19 cellular contexts compared by ENCODE assay signal in genomic region chr19:20307127-20307526, GRCh38.
DNase-seq lines count a peak whose midpoint lies in the region; FAIRE-seq and TF ChIP-seq lines count a peak whose summit lies in the region.
"Had no signal": no experiment of that assay in that cellular context is flagged by ENCODE, and none has a peak within 500 bp of the region (broad histone marks: within the 10 kb centered on the region; RNA-seq: fewer than 3 reads in every experiment).

No MANE protein-coding gene starts in this region.

- peaks cover 11% of the 10 kb centered on the region for H3K4me1 Mint-ChIP-seq in progenitor cell of endocrine pancreas (ENCODE audit: low read depth)
- H3K4me1 Mint-ChIP-seq: B cell; CD4-positive, CD25-positive, alpha-beta regulatory T cell had no signal

- FAIRE-seq in islet of Langerhans (lab: Jason Lieb, UNC) = peak; percentile 81
- FAIRE-seq: A204.1, GM12891, GM18507, H54 had no signal

- peaks cover 2% of the 10 kb centered on the region for H3K36me3 Mint-ChIP-seq in progenitor cell of endocrine pancreas (ENCODE audit: insufficient read depth)
- H3K36me3 Mint-ChIP-seq: CD4-positive, CD25-positive, alpha-beta regulatory T cell; CD8-positive, alpha-beta T cell had no signal

- H3K9me3 Mint-ChIP-seq in progenitor cell of endocrine pancreas (ENCODE audit: low read depth) = peaks cover 3% of the 10 kb centered on the region

- DNase-seq in DMS53 (lab: John Stamatoyannopoulos, UW) (peak; percentile 43), DMS53 treated with DMSO at 0.1 percent for 48 hours (lab: John Stamatoyannopoulos, UW; ENCODE audit: unreplicated experiment) (no peak), progenitor cell of endocrine pancreas (ENCODE audit: low spot score, unreplicated experiment) (no peak)
- no peak for DNase-seq in stimulated activated CD4-positive, alpha-beta T cell treated with anti-CD3 and anti-CD28 coated beads, Interleukin-4, amount 100 ng/mL, for 24 hours
- DNase-seq in activated CD4-positive, CD25-positive, alpha-beta regulatory T cell (lab: John Stamatoyannopoulos, UW) = no peak
- DNase-seq: Caco-2; CD4-positive, CD25-positive, alpha-beta regulatory T cell; CD8-positive, alpha-beta T cell; DMS153; DMS79 treated with DMSO at 0.1 percent for 48 hours; GF-D8; GOT3; HFFc6 had no signal

- no peak for TF ChIP-seq CTCF in progenitor cell of endocrine pancreas (IDR thresholded peaks at IDR 0.05; ENCODE audit: unreplicated experiment)

- no peak overlapping the region for H3K4me3 Mint-ChIP-seq in progenitor cell of endocrine pancreas (ENCODE audit: low read depth)
- H3K4me3 Mint-ChIP-seq: B cell; CD4-positive, CD25-positive, alpha-beta regulatory T cell; CD8-positive, alpha-beta T cell; HFFc6 had no signal

- H3K27ac Mint-ChIP-seq in progenitor cell of endocrine pancreas = peak overlapping the region; percentile 85
- H3K27ac Mint-ChIP-seq: B cell; CD4-positive, CD25-positive, alpha-beta regulatory T cell; CD8-positive, alpha-beta T cell; HFFc6 had no signal

- H3K27me3 Mint-ChIP-seq in progenitor cell of endocrine pancreas = no peaks in the 10 kb centered on the region
- H3K27me3 Mint-ChIP-seq: CD4-positive, CD25-positive, alpha-beta regulatory T cell had no signal
